Comparison of ENCODE assay signal across 17 cellular contexts in genomic region chr16:30964540-30965226, GRCh38. TPM values are rescaled to one million over a fixed set of nuclear protein-coding genes. Genes with fewer than 3 reads are reported as not detected.
A peak's percentile ranks its signal among the peaks of the same experiment; 100 is the strongest.
DNase-seq lines count a peak whose midpoint lies in the region; ATAC-seq, FAIRE-seq and TF ChIP-seq lines count a peak whose summit lies in the region.
"Had no signal": no experiment of that assay in that cellular context is flagged by ENCODE, and none has a peak within 500 bp of the region (broad histone marks: within the 10 kb centered on the region; RNA-seq: fewer than 3 reads in every experiment).

No MANE protein-coding gene starts in this region.

- no peak overlapping the region for H3K27ac ChIP-seq in endothelial cell of umbilical vein (ENCODE audit: insufficient read depth, low read depth, low read length)
- H3K27ac ChIP-seq: HL-60, SK-N-MC had no signal

- DNase-seq in CD1c-positive myeloid dendritic cell (ENCODE audit: extremely low spot score) (peak; percentile 41), HTR-8/SVneo (ENCODE audit: insufficient read length, low spot score) (no peak), endothelial cell of umbilical vein (ENCODE audit: low read depth, low spot score) (no peak), NCI-H2171 (lab: John Stamatoyannopoulos, UW) (no peak)
- DNase-seq: Calu3; CD4-positive, CD25-positive, alpha-beta regulatory T cell; DMS79; KG1; NCI-H1105; NCI-H1694 treated with DMSO at 0.1 percent for 48 hours; NCI-H446 had no signal

- no peaks in the 10 kb centered on the region for H4K20me1 ChIP-seq in endothelial cell of umbilical vein (replicated peaks; ENCODE audit: control insufficient read depth, extremely low read depth, insufficient read depth, low read length)

- POLR2A ChIA-PET in endothelial cell of umbilical vein (lab: Charles Lee) = interaction anchor here (0.5 kb wide), 1 partner anchor 60 kb away, joined by 4 read pairs; no protein-coding TSS in a partner anchor

- BruUV-seq in endothelial cell of umbilical vein (replicated peaks; lab: Mats Ljungman, UMichigan) = TSS peak; percentile 3

- H3K9me3 ChIP-seq in endothelial cell of umbilical vein (replicated peaks; ENCODE audit: control insufficient read depth, insufficient read depth, low read length) = no peaks in the 10 kb centered on the region

- CTCF ChIA-PET in endothelial cell of umbilical vein (lab: Charles Lee) = interaction anchor here (1.0 kb wide), 1 partner anchor 11 kb away, joined by 4 read pairs; no protein-coding TSS in a partner anchor

- H3K4me1 ChIP-seq in endothelial cell of umbilical vein (ENCODE audit: control insufficient read depth, extremely low read depth, insufficient read depth, low read length) = no peaks in the 10 kb centered on the region

- no peaks in the 10 kb centered on the region for H3K9me1 ChIP-seq in endothelial cell of umbilical vein (replicated peaks; ENCODE audit: control insufficient read depth, extremely low read depth, insufficient read depth, low read length)

- ATAC-seq in HG03442 (IDR thresholded peaks at IDR 0.05; ENCODE audit: unreplicated experiment) (no peak), HG03378 (IDR thresholded peaks at IDR 0.05; ENCODE audit: unreplicated experiment) (no peak)

- no peak overlapping the region for H3K9ac ChIP-seq in endothelial cell of umbilical vein (replicated peaks; ENCODE audit: extremely low read depth, insufficient read depth, low read length)

- H3K27me3 ChIP-seq in endothelial cell of umbilical vein (ENCODE audit: control insufficient read depth in 2 of 2, insufficient read depth in 2 of 2, low read length in 2 of 2) = no peaks in the 10 kb centered on the region

- H3K4me2 ChIP-seq in endothelial cell of umbilical vein (ENCODE audit: insufficient read depth, low read length) = no peak overlapping the region

- peaks cover 2% of the 10 kb centered on the region for H3K79me2 ChIP-seq in endothelial cell of umbilical vein (ENCODE audit: control insufficient read depth, insufficient read depth, low read length)

- TF ChIP-seq POLR2A in endothelial cell of umbilical vein (IDR thresholded peaks at IDR 0.05; ENCODE audit: low read depth, low read length) = no peak

- H3K36me3 ChIP-seq in endothelial cell of umbilical vein (ENCODE audit: control insufficient read depth in 2 of 2, extremely low read depth in 1 of 2, insufficient read depth in 2 of 2, low read length in 2 of 2) = peaks cover 29 to 62% of the 10 kb centered on the region in 2 experiments

- dilution Hi-C loops in endothelial cell of umbilical vein (cut with MboI; ENCODE audit: extremely low pct_ligation_motif_present, low sequenced_read_pairs) = no loop called here

- intact Hi-C loops in endothelial cell of umbilical vein (cut with micrococcal nuclease) = no loop called here

- H2AFZ ChIP-seq in endothelial cell of umbilical vein (ENCODE audit: low read depth, low read length) = no peak overlapping the region

- no peak for TF ChIP-seq CTCF in endothelial cell of umbilical vein (IDR thresholded peaks at IDR 0.05; ENCODE audit: extremely low read depth in 1 of 2, insufficient read depth in 1 of 2, low read depth in 1 of 2, low read length in 2 of 2)

- FAIRE-seq in HTR-8/SVneo (lab: Jason Lieb, UNC) (peak; percentile 13), endothelial cell of umbilical vein (lab: Jason Lieb, UNC) (no peak)
- FAIRE-seq: GM12891, GM19239 had no signal

- H3K4me3 ChIP-seq in endothelial cell of umbilical vein (replicated peaks in 1 of 3; ENCODE audit: insufficient read depth in 1 of 3, low read depth in 1 of 3, low read length in 3 of 3) = no peak overlapping the region
- H3K4me3 ChIP-seq: SK-N-MC had no signal

TF ChIP-seq in endothelial cell of umbilical vein, 7 proteins besides CTCF, POLR2A, EP300 and RAD21:
- TF ChIP-seq POLR2AphosphoS5 (IDR thresholded peaks at IDR 0.05; ENCODE audit: insufficient read depth, low read depth, low read length) = no peak
- TF ChIP-seq FOS (IDR thresholded peaks at IDR 0.05; ENCODE audit: borderline replicate concordance, insufficient read depth, low read length) = no peak
- no peak for TF ChIP-seq JUN (IDR thresholded peaks at IDR 0.05; ENCODE audit: borderline replicate concordance, insufficient read depth, insufficient read length, low read depth)
- no peak for TF ChIP-seq MAX (IDR thresholded peaks at IDR 0.05; ENCODE audit: insufficient read depth, insufficient read length)
- TF ChIP-seq EZH2 (IDR thresholded peaks at IDR 0.05; ENCODE audit: borderline replicate concordance, low read depth, low read length, severe bottlenecking) = no peak

RNA-seq across cellular contexts. Expression of gene SETD1A, which starts 7.1 kb away (rescaled TPM):
- 21.3 and 25.6 TPM in 2 replicates for total RNA-seq in endothelial cell of umbilical vein
- polyA plus RNA-seq in endothelial cell of umbilical vein = 3.4 and 3.5 TPM in 2 replicates
- 4.5 and 4.9 TPM in 2 replicates for polyA plus RNA-seq in endothelial cell of umbilical vein (2011; cell fraction: cytosol; rRNA removed)
- polyA plus RNA-seq in endothelial cell of umbilical vein (2011; cell fraction: nucleus; rRNA removed) = 14.1 and 16.1 TPM in 2 replicates
- 12.3 and 20.5 TPM in 2 replicates for polyA plus RNA-seq in endothelial cell of umbilical vein (2012)
- polyA minus RNA-seq in endothelial cell of umbilical vein = 4.2 and 8.2 TPM in 2 replicates
- polyA minus RNA-seq in endothelial cell of umbilical vein (2011; cell fraction: cytosol; rRNA and poly(A)+ RNA removed) = 7.9 TPM
- polyA minus RNA-seq in endothelial cell of umbilical vein (2011; cell fraction: nucleus; rRNA and poly(A)+ RNA removed) = 7.6 and 11.5 TPM in 2 replicates

RNA-seq across cellular contexts. Expression of gene ORAI3, which starts 15.8 kb away (rescaled TPM):
- total RNA-seq in endothelial cell of umbilical vein = 17.0 and 17.6 TPM in 2 replicates
- 25.4 and 33.9 TPM in 2 replicates for polyA plus RNA-seq in endothelial cell of umbilical vein
- 15.8 and 17.9 TPM in 2 replicates for polyA plus RNA-seq in endothelial cell of umbilical vein (2011; cell fraction: cytosol; rRNA removed)
- polyA plus RNA-seq in endothelial cell of umbilical vein (2011; cell fraction: nucleus; rRNA removed) = 9.4 and 10.3 TPM in 2 replicates
- polyA plus RNA-seq in endothelial cell of umbilical vein (2012) = 6.0 and 7.1 TPM in 2 replicates
- 18.3 and 23.1 TPM in 2 replicates for polyA minus RNA-seq in endothelial cell of umbilical vein
- 6.0 TPM for polyA minus RNA-seq in endothelial cell of umbilical vein (2011; cell fraction: cytosol; rRNA and poly(A)+ RNA removed)
- polyA minus RNA-seq in endothelial cell of umbilical vein (2011; cell fraction: nucleus; rRNA and poly(A)+ RNA removed) = 6.1 and 6.9 TPM in 2 replicates

RNA-seq across cellular contexts. Expression of gene HSD3B7, which starts 20.3 kb away (rescaled TPM):
- 2.9 and 3.5 TPM in 2 replicates for total RNA-seq in endothelial cell of umbilical vein
- polyA plus RNA-seq in endothelial cell of umbilical vein = 4.8 and 6.3 TPM in 2 replicates
- polyA plus RNA-seq in endothelial cell of umbilical vein (2011; cell fraction: cytosol; rRNA removed) = 2.0 and 2.9 TPM in 2 replicates
- polyA plus RNA-seq in endothelial cell of umbilical vein (2011; cell fraction: nucleus; rRNA removed) = 2.9 and 4.8 TPM in 2 replicates
- polyA plus RNA-seq in endothelial cell of umbilical vein (2012) = 1.5 and 3.0 TPM in 2 replicates
- 1.9 and 4.0 TPM in 2 replicates for polyA minus RNA-seq in endothelial cell of umbilical vein
- polyA minus RNA-seq in endothelial cell of umbilical vein (2011; cell fraction: cytosol; rRNA and poly(A)+ RNA removed) = 5.8 TPM
- polyA minus RNA-seq in endothelial cell of umbilical vein (2011; cell fraction: nucleus; rRNA and poly(A)+ RNA removed) = 0.87 and 1.0 TPM in 2 replicates
- total RNA-seq: CD4-positive, CD25-positive, alpha-beta regulatory T cell had no signal

RNA-seq across cellular contexts. Expression of gene FBXL19, which starts 41.3 kb away (rescaled TPM):
- total RNA-seq in endothelial cell of umbilical vein = 37.3 and 38.0 TPM in 2 replicates
- 22.1 and 29.5 TPM in 2 replicates for polyA plus RNA-seq in endothelial cell of umbilical vein
- 13.4 and 18.6 TPM in 2 replicates for polyA plus RNA-seq in endothelial cell of umbilical vein (2011; cell fraction: cytosol; rRNA removed)
- polyA plus RNA-seq in endothelial cell of umbilical vein (2011; cell fraction: nucleus; rRNA removed) = 31.4 and 32.2 TPM in 2 replicates
- 17.7 and 23.7 TPM in 2 replicates for polyA plus RNA-seq in endothelial cell of umbilical vein (2012)
- 11.8 and 14.3 TPM in 2 replicates for polyA minus RNA-seq in endothelial cell of umbilical vein
- polyA minus RNA-seq in endothelial cell of umbilical vein (2011; cell fraction: cytosol; rRNA and poly(A)+ RNA removed) = 12.2 TPM
- 6.3 and 13.9 TPM in 2 replicates for polyA minus RNA-seq in endothelial cell of umbilical vein (2011; cell fraction: nucleus; rRNA and poly(A)+ RNA removed)

RNA-seq across cellular contexts. Expression of gene STX1B, which starts 45.8 kb away (rescaled TPM):
- total RNA-seq in endothelial cell of umbilical vein = 0.07 and 0.11 TPM in 2 replicates
- polyA plus RNA-seq in endothelial cell of umbilical vein = 0.14 and 0.21 TPM in 2 replicates
- 0.12 and 0.18 TPM in 2 replicates for polyA plus RNA-seq in endothelial cell of umbilical vein (2011; cell fraction: cytosol; rRNA removed)
- 0.84 and 0.97 TPM in 2 replicates for polyA plus RNA-seq in endothelial cell of umbilical vein (2011; cell fraction: nucleus; rRNA removed)
- 0.10 and 0.24 TPM in 2 replicates for polyA plus RNA-seq in endothelial cell of umbilical vein (2012)
- 0.10 TPM in 1 of 2 replicates, not detected in the other for polyA minus RNA-seq in endothelial cell of umbilical vein
- polyA minus RNA-seq in endothelial cell of umbilical vein (2011; cell fraction: cytosol; rRNA and poly(A)+ RNA removed) = 0.51 TPM
- polyA minus RNA-seq in endothelial cell of umbilical vein (2011; cell fraction: nucleus; rRNA and poly(A)+ RNA removed) = 0.29 and 0.67 TPM in 2 replicates
- polyA plus RNA-seq: CD4-positive, CD25-positive, alpha-beta regulatory T cell had no signal
